ENCODE assay signal across 23 cellular contexts in genomic region chr2:54695378-54695777, GRCh38. TPM values are rescaled to one million over a fixed set of nuclear protein-coding genes. Genes with fewer than 3 reads are reported as not detected.
DNase-seq lines count a peak whose midpoint lies in the region; ATAC-seq, FAIRE-seq and TF ChIP-seq lines count a peak whose summit lies in the region.
"Had no signal": no experiment of that assay in that cellular context is flagged by ENCODE, and none has a peak within 500 bp of the region (broad histone marks: within the 10 kb centered on the region; RNA-seq: fewer than 3 reads in every experiment).

No MANE protein-coding gene starts in this region.

- H3K27ac Mint-ChIP-seq in naive thymus-derived CD8-positive, alpha-beta T cell = no peak overlapping the region
- H3K27ac Mint-ChIP-seq: B cell; CD4-positive, alpha-beta T cell; CD8-positive, alpha-beta memory T cell had no signal

- peak; percentile 55 for ATAC-seq in HepG2
- no peak for ATAC-seq in right lobe of liver
- peak; percentile 67 to 78 for ATAC-seq in lower lobe of right lung
- no peak for ATAC-seq in naive thymus-derived CD8-positive, alpha-beta T cell
- no peak for ATAC-seq in GM19467 (IDR thresholded peaks at IDR 0.05; ENCODE audit: unreplicated experiment)
- ATAC-seq: GM12878 had no signal

- H3K27me3 Mint-ChIP-seq in naive thymus-derived CD8-positive, alpha-beta T cell = peaks cover 0 to 9% (median 5%) of the 10 kb centered on the region in 5 donors

- H3K9ac ChIP-seq in HepG2 (ENCODE audit: insufficient read depth, low read depth, low read length) = no peak overlapping the region
- H3K9ac ChIP-seq: BLaER1 treated with 17β-estradiol and CSF1 and Interleukin-3, amounts not matched to agents 10 nM and 100 nM had no signal

- in situ Hi-C loops in HepG2 (cut with HindIII; ENCODE audit: extremely low pct_ligation_motif_present, low pct_unique_long_range_greater_than_20kb) = no loop called here

- no peak overlapping the region for H3K27ac ChIP-seq in HepG2 (ENCODE audit: extremely low read length, insufficient read depth, low read length)
- H3K27ac ChIP-seq in right lobe of liver = no peak overlapping the region
- no peak overlapping the region for H3K27ac ChIP-seq in WERI-Rb-1
- no peak overlapping the region for H3K27ac ChIP-seq in lower lobe of right lung
- H3K27ac ChIP-seq: BLaER1 treated with 17β-estradiol and CSF1 and Interleukin-3, amounts not matched to agents 10 nM and 100 nM had no signal

- H3K4me3 Mint-ChIP-seq in naive thymus-derived CD8-positive, alpha-beta T cell = no peak overlapping the region
- H3K4me3 Mint-ChIP-seq: B cell; CD14-positive monocyte; CD4-positive, alpha-beta T cell; CD8-positive, alpha-beta memory T cell had no signal

- H3K4me3 ChIP-seq in HepG2 (replicated peaks in 1 of 3; ENCODE audit: insufficient read depth in 1 of 3, low read depth in 2 of 3, low read length in 3 of 3) (no peak overlapping the region), right lobe of liver (no peak overlapping the region), WERI-Rb-1 (ENCODE audit: low read depth, low read length) (no peak overlapping the region), lower lobe of right lung (no peak overlapping the region)
- H3K4me3 ChIP-seq: BLaER1 treated with 17β-estradiol and CSF1 and Interleukin-3, amounts not matched to agents 10 nM and 100 nM; GM12878; HAP-1 had no signal

- no peaks in the 10 kb centered on the region for H3K4me1 Mint-ChIP-seq in naive thymus-derived CD8-positive, alpha-beta T cell
- H3K4me1 Mint-ChIP-seq: B cell; CD14-positive monocyte; CD8-positive, alpha-beta memory T cell had no signal

- no peak for TF ChIP-seq RAD21 in HepG2 (CRISPR knock-in tag; IDR thresholded peaks at IDR 0.05)

- no peak for TF ChIP-seq POLR2A in HepG2 (IDR thresholded peaks at IDR 0.05; ENCODE audit: insufficient read depth in 1 of 2, low read depth in 2 of 2, low read length in 2 of 2)
- TF ChIP-seq POLR2A in right lobe of liver (IDR thresholded peaks at IDR 0.05) = no peak

- no peaks in the 10 kb centered on the region for H3K27me3 ChIP-seq in HepG2 (ENCODE audit: control insufficient read depth in 1 of 2, insufficient read depth in 2 of 2, low read length in 2 of 2)
- H3K27me3 ChIP-seq in right lobe of liver = no peaks in the 10 kb centered on the region
- no peaks in the 10 kb centered on the region for H3K27me3 ChIP-seq in WERI-Rb-1 (ENCODE audit: insufficient read depth, low read depth, severe bottlenecking)
- no peaks in the 10 kb centered on the region for H3K27me3 ChIP-seq in lower lobe of right lung (ENCODE audit: low read depth)
- H3K27me3 ChIP-seq: BLaER1 treated with 17β-estradiol and CSF1 and Interleukin-3, amounts not matched to agents 10 nM and 100 nM had no signal

- H4K20me1 ChIP-seq in HepG2 (ENCODE audit: insufficient read depth, low read length) = no peaks in the 10 kb centered on the region
- H4K20me1 ChIP-seq: BLaER1 treated with 17β-estradiol and CSF1 and Interleukin-3, amounts not matched to agents 10 nM and 100 nM had no signal

- H3K36me3 Mint-ChIP-seq in naive thymus-derived CD8-positive, alpha-beta T cell = no peaks in the 10 kb centered on the region
- H3K36me3 Mint-ChIP-seq: CD14-positive monocyte; CD8-positive, alpha-beta memory T cell had no signal

- no peak overlapping the region for H3K4me2 ChIP-seq in HepG2 (ENCODE audit: low read depth, low read length)
- H3K4me2 ChIP-seq: BLaER1 treated with 17β-estradiol and CSF1 and Interleukin-3, amounts not matched to agents 10 nM and 100 nM had no signal

- no peak for FAIRE-seq in HepG2 (lab: Jason Lieb, UNC)
- FAIRE-seq: D721Med, GM12878, GM19239, H54 had no signal

- POLR2A ChIA-PET in HepG2 (lab: Yijun Ruan, JAX) = no interaction called here
- POLR2A ChIA-PET in naive thymus-derived CD8-positive, alpha-beta T cell (lab: Charles Lee) = no interaction called here

- H3K36me3 ChIP-seq in HepG2 (replicated peaks in 1 of 2; ENCODE audit: control insufficient read depth in 1 of 2, insufficient read depth in 2 of 2, low read length in 2 of 2) (no peaks in the 10 kb centered on the region), right lobe of liver (no peaks in the 10 kb centered on the region), WERI-Rb-1 (no peaks in the 10 kb centered on the region), lower lobe of right lung (no peaks in the 10 kb centered on the region)
- H3K36me3 ChIP-seq: BLaER1 treated with 17β-estradiol and CSF1 and Interleukin-3, amounts not matched to agents 10 nM and 100 nM; HAP-1 had no signal

- TF ChIP-seq CTCF in HepG2 (CRISPR knock-in tag; IDR thresholded peaks at IDR 0.05) (peak; percentile 16; the same call in 1 of the 2 replicates), right lobe of liver (IDR thresholded peaks at IDR 0.05) (no peak), WERI-Rb-1 (IDR thresholded peaks at IDR 0.05; ENCODE audit: low read depth, low read length) (0 out of 2 replicates have a peak, but pooled peaks have one; percentile 12), lower lobe of right lung (IDR thresholded peaks at IDR 0.05) (no peak)

- intact Hi-C loops in HepG2 (cut with micrococcal nuclease; ENCODE audit: unreplicated experiment) (no loop called here), right lobe of liver (cut with DNase I) (no loop called here), lower lobe of right lung (cut with DNase I) (no loop called here)

- CTCF ChIA-PET in HepG2 (lab: Yijun Ruan, JAX; ENCODE audit: low intra/inter-chr PET ratio, low total read pairs) = no interaction called here

- 92% methylated on average over 4 of the region's 4 CpGs for WGBS in HepG2 (ENCODE audit: low lambda C conversion rate)
- 95% methylated on average over 3 of the region's 4 CpGs for WGBS in right lobe of liver (ENCODE audit: insufficient coverage, low coverage, low lambda C conversion rate, missing lambda C conversion rate)

- H3K9me3 Mint-ChIP-seq in naive thymus-derived CD8-positive, alpha-beta T cell = no peaks in the 10 kb centered on the region
- H3K9me3 Mint-ChIP-seq: CD4-positive, alpha-beta T cell; CD8-positive, alpha-beta memory T cell had no signal

- no peaks in the 10 kb centered on the region for H3K79me2 ChIP-seq in HepG2 (ENCODE audit: insufficient read depth, low read length)

- H3K4me1 ChIP-seq in HepG2 (ENCODE audit: insufficient read depth, low read length) = peaks cover 19% of the 10 kb centered on the region
- H3K4me1 ChIP-seq in right lobe of liver = no peaks in the 10 kb centered on the region
- peaks cover 7% of the 10 kb centered on the region for H3K4me1 ChIP-seq in lower lobe of right lung
- H3K4me1 ChIP-seq: BLaER1 treated with 17β-estradiol and CSF1 and Interleukin-3, amounts not matched to agents 10 nM and 100 nM; HAP-1 had no signal

- no peak for TF ChIP-seq EP300 in HepG2 (IDR thresholded peaks at IDR 0.05; ENCODE audit: low read depth in 2 of 2, low read length in 2 of 2)
- no peak for TF ChIP-seq EP300 in HepG2 (CRISPR knock-in tag; IDR thresholded peaks at IDR 0.05; ENCODE audit: borderline replicate concordance)

- DNase-seq in HepG2 (ENCODE audit: low spot score) = no peak
- DNase-seq in right lobe of liver = no peak
- DNase-seq in WERI-Rb-1 = no peak
- DNase-seq in lower lobe of right lung = no peak
- no peak for DNase-seq in naive thymus-derived CD8-positive, alpha-beta T cell
- DNase-seq in NCI-H510A (lab: John Stamatoyannopoulos, UW) = no peak
- DNase-seq: 8988T; CD4-positive, alpha-beta T cell; CD8-positive, alpha-beta memory T cell; DMS 273 treated with DMSO at 0.1 percent for 48 hours; DMS79; EL; GDM1; GOT3 had no signal

- no peak overlapping the region for H2AFZ ChIP-seq in HepG2 (ENCODE audit: low read length)

- no TSS peak for BruUV-seq in HepG2 (replicated peaks; lab: Mats Ljungman, UMichigan)

- H3K9me3 ChIP-seq in HepG2 (ENCODE audit: low read length) (no peaks in the 10 kb centered on the region), right lobe of liver (no peaks in the 10 kb centered on the region), WERI-Rb-1 (ENCODE audit: severe bottlenecking) (no peaks in the 10 kb centered on the region), lower lobe of right lung (no peaks in the 10 kb centered on the region)
- H3K9me3 ChIP-seq: HAP-1 had no signal

TF ChIP-seq in HepG2, 621 proteins besides CTCF, POLR2A, EP300 and RAD21:
- TF ChIP-seq ZNF614 (CRISPR knock-in tag; IDR thresholded peaks at IDR 0.05; ENCODE audit: borderline replicate concordance) = no peak
- no peak for TF ChIP-seq ATRX (CRISPR knock-in tag; IDR thresholded peaks at IDR 0.05; ENCODE audit: borderline replicate concordance)
- no peak for TF ChIP-seq PHF8 (CRISPR knock-in tag; IDR thresholded peaks at IDR 0.05)
- no peak for TF ChIP-seq SP5 (CRISPR knock-in tag; IDR thresholded peaks at IDR 0.05; ENCODE audit: borderline replicate concordance, low read depth)
- no peak for TF ChIP-seq ZNF670 (CRISPR knock-in tag; IDR thresholded peaks at IDR 0.05; ENCODE audit: borderline replicate concordance)
TF ChIP-seq in HepG2: peak in this region for 0.

RNA-seq across cellular contexts. Expression of gene EML6, which starts 28.1 kb away (rescaled TPM):
- total RNA-seq in HepG2 (2016; rRNA removed; fragmentation: Illumina TruSeq; extraction: Trizol) (19.9 and 32.4 TPM in 2 replicates), right lobe of liver (1 to 10 TPM in 4 of 6 experiments, under 1 TPM in 2; 0.82 to 2.5 (median 1.5) TPM), lower lobe of right lung (2.5 TPM)
- 8.7 and 8.9 TPM in 2 replicates for total RNA-seq in HepG2 (2016; cell fraction: cytosol; rRNA removed; fragmentation: Illumina TruSeq; extraction: Trizol; ENCODE audit: low read depth)
- total RNA-seq in HepG2 (2016; cell fraction: insoluble cytoplasmic fraction; rRNA removed; fragmentation: Illumina TruSeq; extraction: Trizol) = 21.5 and 29.8 TPM in 2 replicates
- 8.7 and 9.4 TPM in 2 replicates for total RNA-seq in HepG2 (2016; cell fraction: membrane; rRNA removed; fragmentation: Illumina TruSeq; extraction: Trizol)
- 55.5 and 58.9 TPM in 2 replicates for total RNA-seq in HepG2 (2016; cell fraction: nucleus; rRNA removed; fragmentation: Illumina TruSeq; extraction: Trizol)
- polyA plus RNA-seq in HepG2 (2011; rRNA removed) = 17.2 and 28.5 TPM in 2 replicates
- 6.9 and 8.2 TPM in 2 replicates for polyA plus RNA-seq in HepG2 (2011; cell fraction: cytosol; rRNA removed)
- 112 TPM in 2 replicates for polyA plus RNA-seq in HepG2 (2011; cell fraction: nucleus; rRNA removed)
- 5.4 and 8.8 TPM in 2 replicates for polyA plus RNA-seq in HepG2 (2012)
- polyA plus RNA-seq in HepG2 (2016; cell fraction: cytosol; fragmentation: Illumina TruSeq; extraction: Trizol; ENCODE audit: low read depth) = 1.9 and 2.7 TPM in 2 replicates
- polyA plus RNA-seq in HepG2 (2016; cell fraction: insoluble cytoplasmic fraction; fragmentation: Illumina TruSeq; extraction: Trizol; ENCODE audit: low read depth) = 13.1 and 14.9 TPM in 2 replicates
- 2.9 and 3.6 TPM in 2 replicates for polyA plus RNA-seq in HepG2 (2016; cell fraction: membrane; fragmentation: Illumina TruSeq; extraction: Trizol; ENCODE audit: low read depth)
- 110 and 115 TPM in 2 replicates for polyA plus RNA-seq in HepG2 (2016; cell fraction: nucleus; fragmentation: Illumina TruSeq; extraction: Trizol; ENCODE audit: insufficient read depth, low read depth)
- 15.8 and 16.9 TPM in 2 replicates for polyA minus RNA-seq in HepG2 (2011; rRNA and poly(A)+ RNA removed; ENCODE audit: low replicate concordance)
- polyA minus RNA-seq in HepG2 (2011; cell fraction: cytosol; rRNA and poly(A)+ RNA removed) = 3.3 and 5.4 TPM in 2 replicates
- 26.1 and 28.0 TPM in 2 replicates for polyA minus RNA-seq in HepG2 (2011; cell fraction: nucleus; rRNA and poly(A)+ RNA removed)
- total RNA-seq in naive thymus-derived CD8-positive, alpha-beta T cell = 1 to 10 TPM; 1.4 to 3.3 TPM
- polyA plus RNA-seq in naive thymus-derived CD8-positive, alpha-beta T cell = under 1 TPM in 1 of 3 donors, not detected in 2; 0.03 TPM
- polyA plus RNA-seq: CD14-positive monocyte had no signal

Comparison
In these comparisons a context has a peak if more than half of its experiments do, and no peak if none do; other contexts are left out.
1. ATAC-seq: peak in HepG2 (single experiment) and lower lobe of right lung (2 of 2); none in right lobe of liver (0 of 4), naive thymus-derived CD8-positive, alpha-beta T cell (0 of 2) and GM19467 (single experiment).
2. CTCF ChIP-seq: peak in HepG2 (single experiment) and WERI-Rb-1 (single experiment); none in right lobe of liver (0 of 4) and lower lobe of right lung (single experiment).